ENCODE assay signal across 7 cellular contexts in genomic region chr11:43578346-43579170, GRCh38.
A peak's percentile ranks its signal among the peaks of the same experiment; 100 is the strongest.
DNase-seq lines count a peak whose midpoint lies in the region; ATAC-seq lines count a peak whose summit lies in the region.

No MANE protein-coding gene starts in this region.

- ATAC-seq in GM18907 (IDR thresholded peaks at IDR 0.05; ENCODE audit: unreplicated experiment) = no peak
- no peak for ATAC-seq in HG03378 (IDR thresholded peaks at IDR 0.05; ENCODE audit: unreplicated experiment)

- H3K4me1 ChIP-seq in HAP-1 (peaks cover 13% of the 10 kb centered on the region), SJSA1 (replicated peaks) (peaks cover 25% of the 10 kb centered on the region)

- DNase-seq in HAP-1 (ENCODE audit: low spot score in 2 of 2) (no peak), SJSA1 (ENCODE audit: low read depth in 1 of 2, low spot score in 2 of 2) (no peak), fibroblast of gingiva (ENCODE audit: low read depth) (peak; percentile 20), H4 (ENCODE audit: low spot score) (no peak)

- H3K9me3 ChIP-seq in HAP-1 (no peaks in the 10 kb centered on the region), SJSA1 (replicated peaks) (0 out of 2 replicates have a peak, but pooled peaks cover 2% of the 10 kb centered on the region)

- peaks cover 93% of the 10 kb centered on the region for H3K27me3 ChIP-seq in HAP-1 (ENCODE audit: low read depth)
- peaks cover 96% of the 10 kb centered on the region for H3K27me3 ChIP-seq in SJSA1 (replicated peaks)

- H3K27ac ChIP-seq in SJSA1 (no peak overlapping the region), skin epidermis (no peak overlapping the region)

- in situ Hi-C loops in HAP-1 (cut with MboI; ENCODE audit: low sequenced_read_pairs) = no loop called here

- H3K4me3 ChIP-seq in HAP-1 (peak overlapping the region; percentile 35), SJSA1 (peak overlapping the region; percentile 32), skin epidermis (peak overlapping the region; percentile 18 to 45 (median 32))

- H3K36me3 ChIP-seq in HAP-1 (replicated peaks) (no peaks in the 10 kb centered on the region), SJSA1 (no peaks in the 10 kb centered on the region)
